In genomic region chr7:154881046-154881445, GRCh38 we compare ENCODE assay signal across 22 cellular contexts.
"Had no signal": no experiment of that assay in that cellular context is flagged by ENCODE, and none has a peak within 500 bp of the region (broad histone marks: within the 10 kb centered on the region; RNA-seq: fewer than 3 reads in every experiment).

No MANE protein-coding gene starts in this region.

- H3K4me1 Mint-ChIP-seq: activated naive CD4-positive, alpha-beta T cell treated with anti-CD3 and anti-CD28 coated beads, Interleukin-2, amount 50 U/mL, for 24 hours; WTC11 had no signal

- ATAC-seq: activated CD8-positive, alpha-beta T cell treated with anti-CD3 and anti-CD28 coated beads, Interleukin-2, amount 10 ng/mL, durations not matched to agents 7 days and 5 days; PC-3; WTC11 had no signal

- DNase-seq: activated CD4-positive, alpha-beta T cell treated with anti-CD3 and anti-CD28 coated beads for 48 hours; activated CD4-positive, alpha-beta T cell treated with anti-CD3 and anti-CD28 coated beads, Interleukin-2, amount 50 U/mL, for 4 hours; activated CD4-positive, CD25-positive, alpha-beta regulatory T cell treated with anti-CD3 and anti-CD28 coated beads, Interleukin-2, amount 50 U/mL, for 72 hours; activated CD8-positive, alpha-beta memory T cell treated with anti-CD3 and anti-CD28 coated beads, Interleukin-2, amount 50 U/mL, for 48 hours; activated CD8-positive, alpha-beta T cell treated with anti-CD3 and anti-CD28 coated beads, Interleukin-2, amount 10 ng/mL, durations not matched to agents 7 days and 5 days; activated effector memory CD4-positive, alpha-beta T cell treated with Interleukin-2 at 50 U/mL for 16 hours; activated naive CD4-positive, alpha-beta T cell; activated T-cell treated with anti-CD3 and anti-CD28 coated beads, Interleukin-2, amount 50 U/mL, for 1 hour; aorta; central memory CD4-positive, alpha-beta T cell; Kasumi-1; NCI-H1417; NCI-H1930; NCI-H345; NCI-H510A; NCI-H526 treated with DMSO at 0.1 percent for 48 hours; PC-3; SHP77; T-helper 9 cell had no signal

- H3K9me3 Mint-ChIP-seq: activated naive CD4-positive, alpha-beta T cell treated with anti-CD3 and anti-CD28 coated beads, Interleukin-2, amount 50 U/mL, for 24 hours; T-helper 1 cell treated with Interleukin-12 subunit alpha and Interleukin-12 subunit beta and Interleukin-4 antibody, amounts not matched to agents 30 μg/mL and 1 μg/mL, for 36 hours had no signal

- H3K27ac Mint-ChIP-seq: activated CD8-positive, alpha-beta T cell treated with anti-CD3 and anti-CD28 coated beads, Interleukin-2, amount 10 ng/mL, durations not matched to agents 7 days and 5 days; activated naive CD4-positive, alpha-beta T cell treated with anti-CD3 and anti-CD28 coated beads, Interleukin-2, amount 50 U/mL, for 24 hours; T-helper 1 cell treated with Interleukin-12 subunit alpha and Interleukin-12 subunit beta and Interleukin-4 antibody, amounts not matched to agents 30 μg/mL and 1 μg/mL, for 36 hours; WTC11 had no signal

- H3K36me3 Mint-ChIP-seq: activated naive CD4-positive, alpha-beta T cell treated with anti-CD3 and anti-CD28 coated beads, Interleukin-2, amount 50 U/mL, for 24 hours had no signal

- H3K4me3 Mint-ChIP-seq: activated CD8-positive, alpha-beta T cell treated with anti-CD3 and anti-CD28 coated beads, Interleukin-2, amount 10 ng/mL, durations not matched to agents 7 days and 5 days; activated naive CD4-positive, alpha-beta T cell treated with anti-CD3 and anti-CD28 coated beads, Interleukin-2, amount 50 U/mL, for 24 hours; T-helper 1 cell treated with Interleukin-12 subunit alpha and Interleukin-12 subunit beta and Interleukin-4 antibody, amounts not matched to agents 30 μg/mL and 1 μg/mL, for 36 hours; WTC11 had no signal
